8 cellular contexts compared by ENCODE assay signal in the genomic region with DNA sequence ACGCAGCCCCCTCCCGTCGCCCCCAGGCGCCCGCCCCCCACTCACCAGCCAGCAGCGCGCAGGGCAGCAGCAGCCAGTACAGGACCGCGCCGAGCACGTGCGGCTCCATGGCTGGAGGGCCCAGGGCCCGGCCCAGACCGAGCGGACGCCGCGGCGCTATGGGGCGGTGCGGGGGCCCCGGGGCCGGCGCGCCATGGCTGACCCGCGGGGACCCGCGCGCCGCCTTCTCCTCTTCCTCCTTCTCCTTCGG. TPM values are rescaled to one million over a fixed set of nuclear protein-coding genes. Genes with fewer than 3 reads are reported as not detected.
DNase-seq lines count a peak whose midpoint lies in the region; ATAC-seq and TF ChIP-seq lines count a peak whose summit lies in the region.

No MANE protein-coding gene starts in this region.

- H3K9me3 ChIP-seq in SK-N-MC (ENCODE audit: low read depth, low read length) (no peaks in the 10 kb centered on the region), gastroesophageal sphincter (no peaks in the 10 kb centered on the region), gastrocnemius medialis (no peaks in the 10 kb centered on the region)

- no peaks in the 10 kb centered on the region for H3K27me3 ChIP-seq in gastroesophageal sphincter
- H3K27me3 ChIP-seq in gastrocnemius medialis = peaks cover 10 to 14% (median 10%) of the 10 kb centered on the region in 3 donors

- peak overlapping the region; percentile 67 for H3K4me3 ChIP-seq in GM12865 (ENCODE audit: low read depth, low read length)
- peak overlapping the region; percentile 80 for H3K4me3 ChIP-seq in SK-N-MC
- H3K4me3 ChIP-seq in gastroesophageal sphincter = peak overlapping the region; percentile 50 to 78
- peak overlapping the region; percentile 48 to 73 (median 58) for H3K4me3 ChIP-seq in gastrocnemius medialis

- H3K36me3 ChIP-seq in SK-N-MC (ENCODE audit: insufficient read depth, low read length) (no peaks in the 10 kb centered on the region), gastroesophageal sphincter (no peaks in the 10 kb centered on the region), gastrocnemius medialis (no peaks in the 10 kb centered on the region)

- no peak for TF ChIP-seq CTCF in GM12865 (IDR thresholded peaks at IDR 0.05; ENCODE audit: insufficient read depth, low read depth, low read length, missing control alignments)
- no peak for TF ChIP-seq CTCF in gastroesophageal sphincter (IDR thresholded peaks at IDR 0.05)
- no peak for TF ChIP-seq CTCF in gastrocnemius medialis (IDR thresholded peaks at IDR 0.05 in 4 of 5, conservative IDR thresholded peaks at IDR 0.05 in 1 of 5)

- no CpG with 5 or more reads among the region's 32 CpGs for WGBS in gastroesophageal sphincter (ENCODE audit: low coverage in 1 of 2), 2 donors

- in situ Hi-C loops in gastrocnemius medialis (cut with MboI; ENCODE audit: low sequenced_read_pairs in 4 of 4) = no loop called here

- ATAC-seq in gastroesophageal sphincter (peak; percentile 55), gastrocnemius medialis (peak; percentile 40)

- no peak for DNase-seq in GM12865 (ENCODE audit: low read depth)
- DNase-seq in SK-N-MC (ENCODE audit: low read depth, low spot score) = no peak
- DNase-seq in gastrocnemius medialis = no peak
- DNase-seq in NCI-H69 (lab: John Stamatoyannopoulos, UW) = no peak
- no peak for DNase-seq in iPS-NIHi11 (ENCODE audit: low spot score)
- DNase-seq in NCI-H1092 (lab: John Stamatoyannopoulos, UW) = no peak
- DNase-seq in NCI-H146 (lab: John Stamatoyannopoulos, UW) = no peak

- no peak for TF ChIP-seq EP300 in gastroesophageal sphincter (IDR thresholded peaks at IDR 0.05)

- peak overlapping the region; percentile 79 for H3K9ac ChIP-seq in SK-N-MC (ENCODE audit: insufficient read length)

- H3K4me1 ChIP-seq in gastroesophageal sphincter = peaks cover 3 to 58% (median 39%) of the 10 kb centered on the region in 3 donors
- peaks cover 6 to 12% of the 10 kb centered on the region in 2 donors for H3K4me1 ChIP-seq in gastrocnemius medialis

- TF ChIP-seq POLR2A in gastroesophageal sphincter (IDR thresholded peaks at IDR 0.05) (no peak), gastrocnemius medialis (IDR thresholded peaks at IDR 0.05) (no peak)

- H3K27ac ChIP-seq in SK-N-MC (peak overlapping the region; percentile 83), gastroesophageal sphincter (peak overlapping the region; percentile 62 to 99 (median 93)), gastrocnemius medialis (peak overlapping the region; percentile 66 to 74 (median 72))

- intact Hi-C loops in gastrocnemius medialis (cut with DNase I; ENCODE audit: low total_unique reads) = loop anchor here (1.0 kb wide), 1 partner anchor 40 kb away; no protein-coding TSS in a partner anchor

RNA-seq across cellular contexts. Expression of a gene that starts 0.2 kb away (rescaled TPM):
- total RNA-seq in gastroesophageal sphincter = 100 to 1,000 TPM; 105 to 248 (median 172) TPM
- total RNA-seq in gastrocnemius medialis = 10 to 100 TPM in 3 of 4 donors, 1 to 10 TPM in 1; 9.0 to 37.0 (median 16.5) TPM

RNA-seq across cellular contexts. Expression of a gene that starts 18.8 kb away (rescaled TPM):
- total RNA-seq in gastroesophageal sphincter (1 to 10 TPM in 1 of 4 donors, under 1 TPM in 1, not detected in 2; 0.92 to 2.0 TPM), gastrocnemius medialis (1 to 10 TPM in 1 of 4 donors, under 1 TPM in 2, not detected in 1; 0.31 to 2.5 (median 0.42) TPM)

RNA-seq across cellular contexts. Expression of a gene that starts 26.9 kb away (rescaled TPM):
- total RNA-seq in gastroesophageal sphincter (100 to 1,000 TPM in 2 of 4 donors, 10 to 100 TPM in 2; 64.9 to 103 (median 92.9) TPM), gastrocnemius medialis (10 to 100 TPM; 56.2 to 78.7 (median 62.4) TPM)
